8 cellular contexts compared by ENCODE assay signal in the genomic region with DNA sequence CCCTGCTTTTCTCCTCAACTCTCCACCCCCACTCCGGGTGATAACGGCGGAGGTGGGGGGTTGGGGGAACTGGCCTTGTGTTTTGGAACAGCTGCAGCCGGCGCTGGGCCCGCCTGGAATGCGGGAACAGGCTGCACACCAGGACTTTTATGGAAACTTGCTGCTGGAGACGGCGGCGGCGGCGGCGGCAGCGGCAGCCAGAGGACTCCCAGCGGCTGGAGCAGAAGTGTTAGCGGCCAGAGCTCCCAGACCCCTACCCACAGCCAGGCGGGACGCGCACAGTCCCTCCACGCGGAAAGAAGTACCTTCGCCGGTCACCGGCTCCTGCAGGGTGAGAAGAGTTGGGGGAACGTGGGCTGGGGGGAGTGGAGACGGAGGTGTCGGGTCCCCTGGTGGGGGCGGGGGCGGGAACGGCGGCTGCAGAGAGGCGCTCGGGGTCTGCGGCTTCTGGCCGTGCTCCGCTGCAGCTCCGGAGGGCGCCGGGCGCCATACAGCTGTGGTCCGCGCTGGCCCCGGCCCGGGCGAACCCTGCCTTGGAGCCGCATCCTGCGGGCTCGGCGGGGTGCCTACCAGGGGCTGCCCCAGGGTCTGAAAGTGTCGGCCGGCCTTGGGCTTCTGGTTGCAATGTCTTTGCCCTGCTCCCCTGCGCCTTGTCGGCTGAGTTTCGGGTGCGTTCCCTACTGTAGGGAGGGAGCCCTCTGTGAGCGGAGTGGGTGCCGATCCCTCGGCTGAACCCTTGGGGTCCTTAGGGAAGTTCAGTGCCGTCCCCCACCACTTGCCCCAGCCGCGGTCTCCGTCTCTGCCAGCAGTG. TPM values are rescaled to one million over a fixed set of nuclear protein-coding genes. Genes with fewer than 3 reads are reported as not detected.
A peak's percentile ranks its signal among the peaks of the same experiment; 100 is the strongest.
DNase-seq lines count a peak whose midpoint lies in the region; ATAC-seq, FAIRE-seq and TF ChIP-seq lines count a peak whose summit lies in the region.

Gene NEXN (plus strand): TSS at position 196 of the 811 bp plus-strand sequence. CDS start 27,483 bp downstream, outside the sequence.

- peaks cover 39% of the 10 kb centered on the region for H3K79me2 ChIP-seq in ACC112 (ENCODE audit: control insufficient read depth, insufficient read depth, low read length, unreplicated experiment)

- FAIRE-seq in kidney (lab: Jason Lieb, UNC) (no peak), small intestine (lab: Jason Lieb, UNC) (no peak)

- peak within 1 kb of the TSS; percentile 87 for H3K4me3 ChIP-seq in ACC112 (ENCODE audit: low read depth, low read length)
- H3K4me3 ChIP-seq in coronary artery = peak within 1 kb of the TSS; percentile 91
- peak within 1 kb of the TSS; percentile 80 to 86 for H3K4me3 ChIP-seq in kidney (ENCODE audit: low read length in 2 of 2)
- H3K4me3 ChIP-seq in small intestine (ENCODE audit: low read depth in 1 of 2, low read length in 2 of 2) = peak within 1 kb of the TSS; percentile 52 to 62

- H3K9ac ChIP-seq in kidney (ENCODE audit: low read length in 2 of 2) = peak within 1 kb of the TSS; percentile 65 to 72

- WGBS in small intestine, 3 donors = 1 to 3% (median 1%) methylated on average over 52 to 62 of the region's 62 CpGs

- H3K9me3 Mint-ChIP-seq in T-cell = no peaks in the 10 kb centered on the region

- H3K27me3 ChIP-seq in ACC112 (ENCODE audit: insufficient read depth, low read length) (no peaks in the 10 kb centered on the region), small intestine (ENCODE audit: control insufficient read depth in 2 of 2, insufficient read depth in 2 of 2, low read length in 2 of 2) (no peaks in the 10 kb centered on the region)

- CTCF ChIA-PET in T-cell (lab: Charles Lee) = no interaction called here

- peaks cover 17 to 22% of the 10 kb centered on the region in 2 donors for H3K27me3 Mint-ChIP-seq in T-cell

- no peak within 1 kb of the TSS for H3K27ac Mint-ChIP-seq in T-cell

- H3K36me3 ChIP-seq in ACC112 (ENCODE audit: insufficient read depth, low read length) = peaks cover 9% of the 10 kb centered on the region
- H3K36me3 ChIP-seq in kidney (ENCODE audit: control insufficient read depth in 1 of 2, insufficient read depth in 2 of 2, low read length in 2 of 2) = no peaks in the 10 kb centered on the region
- no peaks in the 10 kb centered on the region for H3K36me3 ChIP-seq in small intestine (ENCODE audit: control insufficient read depth in 2 of 2, insufficient read depth in 2 of 2, low read length in 2 of 2)

- peak within 1 kb of the TSS; percentile 59 to 67 (median 67) for H3K4me3 Mint-ChIP-seq in T-cell

- intact Hi-C loops in kidney (cut with DNase I) = no loop called here

- H3K27ac ChIP-seq in ACC112 (ENCODE audit: low read depth, low read length) (peak within 1 kb of the TSS; percentile 90), coronary artery (peak within 1 kb of the TSS; percentile 84 to 99), kidney (ENCODE audit: low read depth in 2 of 2, low read length in 2 of 2) (peak within 1 kb of the TSS; percentile 78 to 80), small intestine (ENCODE audit: low read depth in 1 of 2, low read length in 1 of 2) (peak within 1 kb of the TSS in 1 of 2 donors; percentile 61)

- H3K36me3 Mint-ChIP-seq in T-cell = peaks cover 25% of the 10 kb centered on the region

- H2AFZ ChIP-seq in ACC112 (ENCODE audit: low read length, unreplicated experiment) = peak within 1 kb of the TSS; percentile 78

- H3K9me3 ChIP-seq in kidney (ENCODE audit: control insufficient read depth in 1 of 2, low read length in 2 of 2) (no peaks in the 10 kb centered on the region), small intestine (ENCODE audit: control insufficient read depth, low read depth) (no peaks in the 10 kb centered on the region)

- peak in 11 of 34 experiments; percentile 0 to 21 (median 4) for DNase-seq in T-cell
- peak; percentile 90 for DNase-seq in coronary artery (ENCODE audit: low spot score)
- DNase-seq in kidney = peak; percentile 93
- peak; percentile 24 for DNase-seq in small intestine
- DNase-seq in SW 1271 (lab: John Stamatoyannopoulos, UW) = no peak

- H3K4me1 ChIP-seq in ACC112 (ENCODE audit: control insufficient read depth, insufficient read depth, low read length, unreplicated experiment) (peaks cover 17% of the 10 kb centered on the region), kidney (ENCODE audit: control insufficient read depth in 1 of 2, insufficient read depth in 1 of 2, low read depth in 1 of 2, low read length in 2 of 2) (no peaks in the 10 kb centered on the region), small intestine (ENCODE audit: control insufficient read depth in 2 of 2, insufficient read depth in 1 of 2, low read depth in 1 of 2, low read length in 1 of 2) (peaks cover 0 to 2% of the 10 kb centered on the region in 2 donors)

- peaks cover 6 to 20% (median 15%) of the 10 kb centered on the region in 3 donors for H3K4me1 Mint-ChIP-seq in T-cell

- ATAC-seq in GM18498 (IDR thresholded peaks at IDR 0.05; ENCODE audit: unreplicated experiment) = peak; percentile 73
- ATAC-seq in HG03342 (IDR thresholded peaks at IDR 0.05; ENCODE audit: unreplicated experiment) = peak; percentile 61
- ATAC-seq in T-cell (replicated peaks in 1 of 4) = peak; percentile 48 to 69 (median 58)

- TF ChIP-seq CTCF in coronary artery (IDR thresholded peaks at IDR 0.05) (no peak), kidney (IDR thresholded peaks at IDR 0.05; ENCODE audit: borderline replicate concordance, extremely low read depth, insufficient read depth) (no peak)

- POLR2A ChIA-PET in T-cell (lab: Charles Lee) = no interaction called here

RNA-seq across cellular contexts. Expression of gene NEXN, which starts in this region (rescaled TPM):
- total RNA-seq in T-cell (under 1 TPM; 0.26 to 0.50 (median 0.35) TPM), kidney (7.1 TPM)
- polyA plus RNA-seq in kidney (ENCODE audit: insufficient read depth, low read depth, low replicate concordance) (6.5 TPM), small intestine (10 to 100 TPM in 1 of 3 donors, 1 to 10 TPM in 2; 4.0 to 11.8 (median 5.9) TPM)

Comparison
In these comparisons a context has a peak if more than half of its experiments do, and no peak if none do; other contexts are left out.
1. Peak in ATAC-seq in T-cell; RNA of the gene not detected or under 1 TPM.
2. DNase-seq: peak in coronary artery (single experiment), kidney (single experiment) and small intestine (single experiment); none in SW 1271 (0 of 2).
3. Peak in every context shown above with its lines, with median percentiles within 50 percentile points of each other: H3K4me3 ChIP-seq and ATAC-seq.